8 cellular contexts compared by ENCODE assay signal in genomic region chr5:122704247-122705036, GRCh38.
DNase-seq lines count a peak whose midpoint lies in the region; ATAC-seq, FAIRE-seq and TF ChIP-seq lines count a peak whose summit lies in the region.

No MANE protein-coding gene starts in this region.

- in situ Hi-C loops in astrocyte of the cerebellum (cut with HindIII; ENCODE audit: low sequenced_read_pairs), result no loop called here

- CTCF ChIA-PET in activated CD4-positive, alpha-beta T cell treated with anti-CD3 and anti-CD28 coated beads, Interleukin-2, amount 10 ng/mL, durations not matched to agents 7 days and 5 days (lab: Charles Lee), result interaction anchor here (0.6 kb wide), 1 partner anchor 173 kb away, joined by 4 read pairs; no protein-coding TSS in a partner anchor

- ATAC-seq in HG03439 (IDR thresholded peaks at IDR 0.05; ENCODE audit: unreplicated experiment), result no peak

- TF ChIP-seq CTCF in astrocyte of the cerebellum (IDR thresholded peaks at IDR 0.05; ENCODE audit: low read depth, low read length, missing control alignments), result peak; percentile 49
- peak in 2 of 3 experiments; percentile 31 to 47 for TF ChIP-seq CTCF in keratinocyte (optimal IDR thresholded peaks at IDR 0.05 in 1 of 3, IDR thresholded peaks at IDR 0.05 in 1 of 3, conservative IDR thresholded peaks at IDR 0.05 in 1 of 3; ENCODE audit: extremely low read depth in 1 of 3, insufficient read depth in 2 of 3, low read length in 3 of 3)
- TF ChIP-seq CTCF in vagina (IDR thresholded peaks at IDR 0.05), result peak in 2 of 3 experiments; percentile 21 to 34

- H3K4me1 ChIP-seq in keratinocyte (ENCODE audit: control insufficient read depth, extremely low read depth, insufficient read depth, low read length) (no peaks in the 10 kb centered on the region), vagina (no peaks in the 10 kb centered on the region)

- H3K9ac ChIP-seq in keratinocyte (ENCODE audit: control insufficient read depth, extremely low read depth, insufficient read depth, low read length), result no peak overlapping the region

- intact Hi-C loops in vagina (cut with DNase I), result no loop called here

- H3K4me1 Mint-ChIP-seq in activated CD4-positive, alpha-beta T cell treated with anti-CD3 and anti-CD28 coated beads, Interleukin-2, amount 10 ng/mL, durations not matched to agents 7 days and 5 days, result no peaks in the 10 kb centered on the region

- no peaks in the 10 kb centered on the region for H3K9me3 ChIP-seq in keratinocyte (ENCODE audit: control insufficient read depth, low read depth, low read length)
- H3K9me3 ChIP-seq in vagina, result no peaks in the 10 kb centered on the region

- peaks cover 4% of the 10 kb centered on the region for H3K27me3 Mint-ChIP-seq in activated CD4-positive, alpha-beta T cell treated with anti-CD3 and anti-CD28 coated beads, Interleukin-2, amount 10 ng/mL, durations not matched to agents 7 days and 5 days

- no peaks in the 10 kb centered on the region for H3K36me3 Mint-ChIP-seq in activated CD4-positive, alpha-beta T cell treated with anti-CD3 and anti-CD28 coated beads, Interleukin-2, amount 10 ng/mL, durations not matched to agents 7 days and 5 days (ENCODE audit: low read depth)

- H3K27ac Mint-ChIP-seq in activated CD4-positive, alpha-beta T cell treated with anti-CD3 and anti-CD28 coated beads, Interleukin-2, amount 10 ng/mL, durations not matched to agents 7 days and 5 days, result no peak overlapping the region

- H3K9me1 ChIP-seq in keratinocyte (ENCODE audit: control insufficient read depth, extremely low read depth, insufficient read depth, low read length), result no peaks in the 10 kb centered on the region

- no peaks in the 10 kb centered on the region for H3K9me3 Mint-ChIP-seq in activated CD4-positive, alpha-beta T cell treated with anti-CD3 and anti-CD28 coated beads, Interleukin-2, amount 10 ng/mL, durations not matched to agents 7 days and 5 days

- H3K27ac ChIP-seq in keratinocyte (ENCODE audit: control insufficient read depth, insufficient read depth, low read length) (no peak overlapping the region), vagina (no peak overlapping the region)

- H4K20me1 ChIP-seq in keratinocyte (ENCODE audit: control insufficient read depth, extremely low read depth, insufficient read depth, low read length), result no peaks in the 10 kb centered on the region

- no peaks in the 10 kb centered on the region for H3K79me2 ChIP-seq in keratinocyte (ENCODE audit: control insufficient read depth, insufficient read depth, low read length)

- DNase-seq in NAMALWA (ENCODE audit: low spot score), result peak; percentile 67
- DNase-seq in astrocyte of the cerebellum (ENCODE audit: low read depth), result peak; percentile 55
- peak; percentile 15 for DNase-seq in keratinocyte (ENCODE audit: low read depth, low spot score)
- no peak for DNase-seq in vagina (ENCODE audit: extremely low spot score in 2 of 2)
- no peak for DNase-seq in C1 segment of cervical spinal cord (lab: John Stamatoyannopoulos, UW)
- no peak for DNase-seq in activated CD4-positive, alpha-beta T cell treated with anti-CD3 and anti-CD28 coated beads, Interleukin-2, amount 10 ng/mL, durations not matched to agents 7 days and 5 days

- no peak overlapping the region for H3K4me2 ChIP-seq in keratinocyte (ENCODE audit: control insufficient read depth, extremely low read depth, insufficient read depth, low read depth, low read length)

- dilution Hi-C loops in keratinocyte (cut with MboI; ENCODE audit: extremely low pct_ligation_motif_present, low sequenced_read_pairs), result no loop called here

- TF ChIP-seq POLR2A in vagina (IDR thresholded peaks at IDR 0.05), result no peak

- H3K4me3 ChIP-seq in astrocyte of the cerebellum (ENCODE audit: low read depth, low read length) (no peak overlapping the region), keratinocyte (ENCODE audit: control insufficient read depth in 2 of 3, extremely low read depth in 1 of 3, insufficient read depth in 2 of 3, low read depth in 1 of 3, low read length in 3 of 3) (no peak overlapping the region), vagina (no peak overlapping the region)

- H3K27me3 ChIP-seq in keratinocyte (ENCODE audit: control insufficient read depth, extremely low read depth, insufficient read depth, low read length) (no peaks in the 10 kb centered on the region), vagina (no peaks in the 10 kb centered on the region)

- POLR2A ChIA-PET in activated CD4-positive, alpha-beta T cell treated with anti-CD3 and anti-CD28 coated beads, Interleukin-2, amount 10 ng/mL, durations not matched to agents 7 days and 5 days (lab: Charles Lee), result no interaction called here

- FAIRE-seq in G401.6 (lab: Jason Lieb, UNC) (peak; percentile 69), keratinocyte (lab: Jason Lieb, UNC) (no peak)

- H3K4me3 Mint-ChIP-seq in activated CD4-positive, alpha-beta T cell treated with anti-CD3 and anti-CD28 coated beads, Interleukin-2, amount 10 ng/mL, durations not matched to agents 7 days and 5 days, result no peak overlapping the region

- H3K36me3 ChIP-seq in keratinocyte (ENCODE audit: control insufficient read depth in 2 of 2, extremely low read depth in 1 of 2, insufficient read depth in 2 of 2, low read length in 2 of 2), result no peaks in the 10 kb centered on the region
- H3K36me3 ChIP-seq in vagina, result no peaks in the 10 kb centered on the region

- no peak overlapping the region for H2AFZ ChIP-seq in keratinocyte (ENCODE audit: control insufficient read depth, low read length)

Comparison
In these comparisons a context has a peak if more than half of its experiments do, and no peak if none do; other contexts are left out.
1. DNase-seq: peak in NAMALWA (single experiment), astrocyte of the cerebellum (single experiment) and keratinocyte (single experiment); none in vagina (0 of 2), C1 segment of cervical spinal cord (0 of 14) and activated CD4-positive, alpha-beta T cell treated with anti-CD3 and anti-CD28 coated beads, Interleukin-2, amount 10 ng/mL, durations not matched to agents 7 days and 5 days (single experiment).
2. Peak in every context shown above with its lines, with median percentiles within 50 percentile points of each other: CTCF ChIP-seq.